10 cellular contexts compared by ENCODE assay signal in the genomic region with DNA sequence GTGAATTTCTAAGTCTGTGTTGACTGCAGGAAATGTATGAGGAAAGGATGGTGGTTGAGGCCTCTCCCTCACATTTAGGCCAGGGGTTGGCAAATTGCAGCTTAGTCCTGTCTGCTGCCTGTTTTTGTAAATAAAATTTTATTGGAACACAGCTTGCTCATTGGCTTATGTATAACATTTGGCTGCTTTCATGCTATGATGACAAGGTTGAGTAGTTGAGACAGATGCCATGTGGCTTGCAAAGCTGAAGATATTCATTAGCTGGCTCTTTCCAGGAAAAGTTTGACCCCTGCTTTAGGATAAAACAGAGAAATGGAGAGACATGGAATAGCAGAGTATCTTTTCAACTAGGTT. TPM values are rescaled to one million over a fixed set of nuclear protein-coding genes. Genes with fewer than 3 reads are reported as not detected.
DNase-seq lines count a peak whose midpoint lies in the region; ATAC-seq and TF ChIP-seq lines count a peak whose summit lies in the region.
"Had no signal": no experiment of that assay in that cellular context is flagged by ENCODE, and none has a peak within 500 bp of the region (broad histone marks: within the 10 kb centered on the region; RNA-seq: fewer than 3 reads in every experiment).

No MANE protein-coding gene starts in this region.

- H3K36me3 Mint-ChIP-seq in activated T-helper 17 cell treated with anti-CD3 and anti-CD28 coated beads, Interleukin-2, amount 50 U/mL, for 72 hours (ENCODE audit: low read depth) = peaks cover 12% of the 10 kb centered on the region

- ATAC-seq in activated T-helper 17 cell treated with anti-CD3 and anti-CD28 coated beads, Interleukin-2, amount 50 U/mL, for 72 hours (replicated peaks) = no peak
- ATAC-seq in foreskin keratinocyte (no peak), HG03442 (IDR thresholded peaks at IDR 0.05; ENCODE audit: unreplicated experiment) (no peak)
- ATAC-seq: body of pancreas had no signal

- no peaks in the 10 kb centered on the region for H3K27me3 Mint-ChIP-seq in activated T-helper 17 cell treated with anti-CD3 and anti-CD28 coated beads, Interleukin-2, amount 50 U/mL, for 72 hours

- in situ Hi-C loops in GM13976 (cut with MboI; ENCODE audit: low sequenced_read_pairs, unreplicated experiment) = no loop called here

- H3K27ac Mint-ChIP-seq in activated T-helper 17 cell treated with anti-CD3 and anti-CD28 coated beads, Interleukin-2, amount 50 U/mL, for 72 hours = peak overlapping the region; percentile 81

- H3K36me3 ChIP-seq in skeletal muscle tissue (ENCODE audit: control insufficient read depth in 3 of 3, insufficient read depth in 3 of 3, low read length in 3 of 3) = no peaks in the 10 kb centered on the region

- peak overlapping the region; percentile 55 for H3K4me3 Mint-ChIP-seq in activated T-helper 17 cell treated with anti-CD3 and anti-CD28 coated beads, Interleukin-2, amount 50 U/mL, for 72 hours

- H3K9me3 Mint-ChIP-seq in activated T-helper 17 cell treated with anti-CD3 and anti-CD28 coated beads, Interleukin-2, amount 50 U/mL, for 72 hours = no peaks in the 10 kb centered on the region

- H3K4me1 Mint-ChIP-seq in activated T-helper 17 cell treated with anti-CD3 and anti-CD28 coated beads, Interleukin-2, amount 50 U/mL, for 72 hours = peaks cover 39% of the 10 kb centered on the region

- H3K9me3 ChIP-seq in skeletal muscle tissue (ENCODE audit: control insufficient read depth in 3 of 3, low read length in 3 of 3) = peaks cover 0 to 7% (median 0%) of the 10 kb centered on the region in 3 donors
- H3K9me3 ChIP-seq: body of pancreas had no signal

- TF ChIP-seq CTCF in LNCaP clone FGC (IDR thresholded peaks at IDR 0.05; ENCODE audit: control insufficient read depth, extremely low read depth, insufficient read depth) (no peak), foreskin keratinocyte (conservative IDR thresholded peaks at IDR 0.05) (no peak), GM13976 (IDR thresholded peaks at IDR 0.05; ENCODE audit: borderline replicate concordance, control extremely low read depth, extremely low read depth, insufficient read depth, missing control alignments) (no peak)

- peaks cover 14% of the 10 kb centered on the region for H3K4me1 ChIP-seq in foreskin keratinocyte
- peaks cover 26 to 33% (median 29%) of the 10 kb centered on the region in 3 donors for H3K4me1 ChIP-seq in skeletal muscle tissue (ENCODE audit: control insufficient read depth in 3 of 3, insufficient read depth in 3 of 3, low read length in 3 of 3)

- DNase-seq in LNCaP clone FGC (ENCODE audit: low read depth) (peak; percentile 35), foreskin keratinocyte (peak in 1 of 2 donors; percentile 15), GM13976 (ENCODE audit: low spot score) (no peak), occipital lobe (lab: John Stamatoyannopoulos, UW) (no peak)
- DNase-seq in stimulated activated CD4-positive, alpha-beta T cell treated with anti-CD3 and anti-CD28 coated beads, Interleukin-2, amount 100 ng/mL, for 48 hours = no peak
- DNase-seq: body of pancreas, NCI-H2107 had no signal

- H3K27ac ChIP-seq in foreskin keratinocyte = peak overlapping the region; percentile 91
- H3K27ac ChIP-seq in skeletal muscle tissue (ENCODE audit: low read depth, low read length) = peak overlapping the region; percentile 57

- H3K9ac ChIP-seq in skeletal muscle tissue (ENCODE audit: low read depth in 1 of 3, low read length in 3 of 3) = no peak overlapping the region

- no peak overlapping the region for H3K4me3 ChIP-seq in LNCaP clone FGC (ENCODE audit: low read depth, low read length)
- no peak overlapping the region for H3K4me3 ChIP-seq in skeletal muscle tissue (ENCODE audit: low read length in 3 of 3)
- H3K4me3 ChIP-seq: body of pancreas had no signal

- H3K27me3 ChIP-seq in foreskin keratinocyte (no peaks in the 10 kb centered on the region), skeletal muscle tissue (ENCODE audit: control insufficient read depth in 3 of 3, insufficient read depth in 3 of 3, low read length in 3 of 3) (peaks cover 4 to 18% (median 14%) of the 10 kb centered on the region in 3 donors)
- H3K27me3 ChIP-seq: body of pancreas had no signal

RNA-seq across cellular contexts. Expression of a gene that starts 46.2 kb away (rescaled TPM):
- total RNA-seq in activated T-helper 17 cell treated with anti-CD3 and anti-CD28 coated beads, Interleukin-2, amount 50 U/mL, for 72 hours = 10 to 100 TPM; 43.3 to 50.3 TPM
- total RNA-seq in foreskin keratinocyte (55.6 and 58.1 TPM in 2 replicates), skeletal muscle tissue (12.5 TPM), occipital lobe (53.2 TPM)
- polyA plus RNA-seq in foreskin keratinocyte = 32.6 and 37.5 TPM in 2 replicates
